Comparison of ENCODE assay signal across 2 cellular contexts in genomic region chr16:1160773-1161348, GRCh38.
TF ChIP-seq lines count a peak whose summit lies in the region.

No MANE protein-coding gene starts in this region.

TF ChIP-seq in SK-N-SH, 30 proteins besides CTCF, POLR2A, EP300 and RAD21 (continued from another document):
- TF ChIP-seq REST (IDR thresholded peaks at IDR 0.05; ENCODE audit: low read depth, low read length) (no peak), POLR2AphosphoS5 (IDR thresholded peaks at IDR 0.05; ENCODE audit: low read depth, low read length) (no peak), ELF1 (IDR thresholded peaks at IDR 0.05) (no peak), FOXJ3 (CRISPR knock-in tag; IDR thresholded peaks at IDR 0.05) (no peak), RFX5 (IDR thresholded peaks at IDR 0.05; ENCODE audit: low read length) (no peak), YY1 (IDR thresholded peaks at IDR 0.05; ENCODE audit: low read depth) (no peak), EZH2phosphoT487 (IDR thresholded peaks at IDR 0.05; ENCODE audit: borderline replicate concordance, low read depth) (no peak), JUND (IDR thresholded peaks at IDR 0.05) (no peak), GABPA (IDR thresholded peaks at IDR 0.05; ENCODE audit: low read depth) (no peak), USF1 (IDR thresholded peaks at IDR 0.05; ENCODE audit: borderline replicate concordance, low read depth) (no peak)

TF ChIP-seq in SK-N-SH treated with all-trans-retinoic acid at 6 μM for 48 hours, 23 proteins besides CTCF, POLR2A, EP300 and RAD21 (continued from another document):
- TF ChIP-seq TSHZ2 (CRISPR knock-in tag; IDR thresholded peaks at IDR 0.05) (no peak), ZC3H10 (CRISPR knock-in tag; IDR thresholded peaks at IDR 0.05) (no peak), ESRRG (CRISPR knock-in tag; IDR thresholded peaks at IDR 0.05) (no peak), PPARA (CRISPR knock-in tag; IDR thresholded peaks at IDR 0.05; ENCODE audit: borderline replicate concordance) (no peak), ZNF8 (CRISPR knock-in tag; IDR thresholded peaks at IDR 0.05) (no peak), ARNTL (CRISPR knock-in tag; IDR thresholded peaks at IDR 0.05; ENCODE audit: borderline replicate concordance, low read depth) (no peak)
- TF ChIP-seq, protein P1, sequence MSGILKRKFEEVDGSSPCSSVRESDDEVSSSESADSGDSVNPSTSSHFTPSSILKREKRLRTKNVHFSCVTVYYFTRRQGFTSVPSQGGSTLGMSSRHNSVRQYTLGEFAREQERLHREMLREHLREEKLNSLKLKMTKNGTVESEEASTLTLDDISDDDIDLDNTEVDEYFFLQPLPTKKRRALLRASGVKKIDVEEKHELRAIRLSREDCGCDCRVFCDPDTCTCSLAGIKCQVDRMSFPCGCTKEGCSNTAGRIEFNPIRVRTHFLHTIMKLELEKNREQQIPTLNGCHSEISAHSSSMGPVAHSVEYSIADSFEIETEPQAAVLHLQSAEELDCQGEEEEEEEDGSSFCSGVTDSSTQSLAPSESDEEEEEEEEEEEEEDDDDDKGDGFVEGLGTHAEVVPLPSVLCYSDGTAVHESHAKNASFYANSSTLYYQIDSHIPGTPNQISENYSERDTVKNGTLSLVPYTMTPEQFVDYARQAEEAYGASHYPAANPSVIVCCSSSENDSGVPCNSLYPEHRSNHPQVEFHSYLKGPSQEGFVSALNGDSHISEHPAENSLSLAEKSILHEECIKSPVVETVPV (CRISPR knock-in tag; IDR thresholded peaks at IDR 0.05), result no peak
